11 cellular contexts compared by ENCODE assay signal in genomic region chr9:120965344-120966004, GRCh38. TPM values are rescaled to one million over a fixed set of nuclear protein-coding genes. Genes with fewer than 3 reads are reported as not detected.
DNase-seq lines count a peak whose midpoint lies in the region; ATAC-seq and TF ChIP-seq lines count a peak whose summit lies in the region.
"Had no signal": no experiment of that assay in that cellular context is flagged by ENCODE, and none has a peak within 500 bp of the region (broad histone marks: within the 10 kb centered on the region; RNA-seq: fewer than 3 reads in every experiment).

No MANE protein-coding gene starts in this region.

- H3K4me3 ChIP-seq in left lung: no peak overlapping the region

- no peaks in the 10 kb centered on the region for H3K9me3 Mint-ChIP-seq in chondrocyte (ENCODE audit: low read depth)
- no peaks in the 10 kb centered on the region for H3K9me3 Mint-ChIP-seq in Calu3 (ENCODE audit: low read depth, unreplicated experiment)
- H3K9me3 Mint-ChIP-seq: naive thymus-derived CD8-positive, alpha-beta T cell had no signal

- DNase-seq in Ammon's horn (ENCODE audit: low spot score) (peak; percentile 81), NCI-H146 treated with DMSO at 0.1 percent for 48 hours (lab: John Stamatoyannopoulos, UW; ENCODE audit: unreplicated experiment) (peak; percentile 4), chondrocyte (ENCODE audit: low spot score) (no peak), left lung (no peak), Calu3 (no peak)
- no peak for DNase-seq in central memory CD4-positive, alpha-beta T cell
- no peak for DNase-seq in activated CD8-positive, alpha-beta memory T cell treated with anti-CD3 and anti-CD28 coated beads, Interleukin-2, amount 50 U/mL, for 48 hours
- DNase-seq: BE2C; naive thymus-derived CD8-positive, alpha-beta T cell had no signal

- CTCF ChIA-PET in Calu3 (lab: Charles Lee): no interaction called here

- H3K27me3 Mint-ChIP-seq in chondrocyte (ENCODE audit: low read depth) (no peaks in the 10 kb centered on the region), Calu3 (ENCODE audit: unreplicated experiment) (no peaks in the 10 kb centered on the region)
- H3K27me3 Mint-ChIP-seq: activated naive CD8-positive, alpha-beta T cell; naive thymus-derived CD8-positive, alpha-beta T cell had no signal

- TF ChIP-seq CTCF in chondrocyte (IDR thresholded peaks at IDR 0.05) (no peak), left lung (IDR thresholded peaks at IDR 0.05) (no peak), Calu3 (IDR thresholded peaks at IDR 0.05; ENCODE audit: unreplicated experiment) (no peak)

- H3K36me3 ChIP-seq in left lung: peaks cover 0 to 19% of the 10 kb centered on the region in 2 donors
- H3K36me3 ChIP-seq: BE2C had no signal

- no peak overlapping the region for H3K4me3 Mint-ChIP-seq in chondrocyte (ENCODE audit: unreplicated experiment)
- H3K4me3 Mint-ChIP-seq in Calu3 (ENCODE audit: low read depth, unreplicated experiment): no peak overlapping the region
- H3K4me3 Mint-ChIP-seq: activated naive CD8-positive, alpha-beta T cell; naive thymus-derived CD8-positive, alpha-beta T cell had no signal

- intact Hi-C loops in left lung (cut with DNase I): no loop called here
- intact Hi-C loops in Calu3 (cut with micrococcal nuclease; ENCODE audit: unreplicated experiment): no loop called here

- H3K27ac ChIP-seq in left lung: no peak overlapping the region

- no peaks in the 10 kb centered on the region for H3K9me3 ChIP-seq in left lung
- H3K9me3 ChIP-seq: BE2C had no signal

- peaks cover 20% of the 10 kb centered on the region for H3K4me1 Mint-ChIP-seq in chondrocyte (ENCODE audit: low read depth)
- H3K4me1 Mint-ChIP-seq in Calu3 (ENCODE audit: low read depth, unreplicated experiment): no peaks in the 10 kb centered on the region
- H3K4me1 Mint-ChIP-seq: naive thymus-derived CD8-positive, alpha-beta T cell had no signal

- H3K4me1 ChIP-seq in left lung: no peaks in the 10 kb centered on the region
- H3K4me1 ChIP-seq: BE2C had no signal

- no peaks in the 10 kb centered on the region for H3K27me3 ChIP-seq in left lung
- H3K27me3 ChIP-seq: BE2C had no signal

- H3K36me3 Mint-ChIP-seq in chondrocyte (ENCODE audit: low read depth) (peaks cover 8% of the 10 kb centered on the region), Calu3 (ENCODE audit: insufficient read depth, unreplicated experiment) (peaks cover 9% of the 10 kb centered on the region)

- ATAC-seq in left lung: peak; percentile 36
- ATAC-seq in GM18502 (IDR thresholded peaks at IDR 0.05; ENCODE audit: poor library complexity, unreplicated experiment): no peak
- ATAC-seq: naive thymus-derived CD8-positive, alpha-beta T cell had no signal

- no TSS peak for BruUV-seq in Calu3 (replicated peaks; lab: Mats Ljungman, UMichigan)

- H3K27ac Mint-ChIP-seq in chondrocyte (ENCODE audit: unreplicated experiment) (peak overlapping the region; percentile 62), Calu3 (ENCODE audit: unreplicated experiment) (no peak overlapping the region)
- H3K27ac Mint-ChIP-seq: activated naive CD8-positive, alpha-beta T cell had no signal

RNA-seq across cellular contexts. Expression of gene TRAF1, which starts 38.9 kb away (rescaled TPM):
- total RNA-seq in chondrocyte (10.0 to 11.3 TPM (median 10.8 TPM) in 3 replicates), left lung (1 to 10 TPM; 4.4 to 6.8 TPM), Calu3 (2022) (1.5 and 1.6 TPM in 2 replicates)

Comparison
In these comparisons a context has a peak if more than half of its experiments do, and no peak if none do; other contexts are left out.
1. DNase-seq: peak in Ammon's horn (single experiment) and NCI-H146 treated with DMSO at 0.1 percent for 48 hours (single experiment); none in chondrocyte (single experiment), left lung (0 of 2), Calu3 (single experiment), central memory CD4-positive, alpha-beta T cell (single experiment) and activated CD8-positive, alpha-beta memory T cell treated with anti-CD3 and anti-CD28 coated beads, Interleukin-2, amount 50 U/mL, for 48 hours (single experiment).